In the genomic region with DNA sequence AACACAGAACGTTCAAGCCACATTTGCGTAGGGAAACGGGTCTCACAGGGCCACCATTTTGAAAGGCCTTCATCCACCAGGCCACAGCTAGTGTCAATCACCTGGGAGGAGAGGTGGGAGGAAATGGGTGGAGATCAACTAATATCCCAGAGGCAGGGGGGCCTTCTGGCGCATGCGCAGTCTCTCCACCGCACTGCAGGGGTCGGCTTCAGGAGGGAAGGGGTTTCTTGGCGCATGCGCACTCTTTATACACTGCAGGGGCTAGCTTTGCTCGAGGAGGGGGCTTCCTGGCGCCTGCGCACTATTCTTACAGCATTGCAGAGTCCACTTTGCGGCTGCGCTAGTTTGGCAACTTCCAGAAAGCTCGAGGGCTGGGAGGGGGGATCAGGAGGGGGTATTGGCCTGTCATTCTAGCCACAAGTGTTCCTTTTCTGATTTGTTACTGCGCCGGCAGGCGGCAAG, we compare ENCODE assay signal across 31 cellular contexts.
DNase-seq lines count a peak whose midpoint lies in the region; TF ChIP-seq lines count a peak whose summit lies in the region.
"Had no signal": no experiment of that assay in that cellular context is flagged by ENCODE, and none has a peak within 500 bp of the region (broad histone marks: within the 10 kb centered on the region; RNA-seq: fewer than 3 reads in every experiment).

No MANE protein-coding gene starts in this region.

- H3K9ac ChIP-seq in HUES6 (ENCODE audit: low read length): no peak overlapping the region

- H3K27ac Mint-ChIP-seq in brain (peak overlapping the region in 3 of 5 experiments; percentile 85 to 92 (median 85)), progenitor cell of endocrine pancreas (no peak overlapping the region)
- H3K27ac Mint-ChIP-seq: activated CD4-positive, alpha-beta memory T cell treated with anti-CD3 and anti-CD28 coated beads, Interleukin-2, amount 10 ng/mL, durations not matched to agents 7 days and 5 days; activated T-helper 1 cell treated with anti-CD3 and anti-CD28 coated beads, Interleukin-12 subunit alpha, Interleukin-12 subunit beta, Interleukin-2, Interleukin-4 antibody, amounts not matched to agents 30 ng/mL and 10 ng/mL and 1 ng/mL, durations not matched to agents 14 hours and 24 hours and 36 hours; stimulated activated memory B cell treated with anti-CD40 and anti-IgM and Interleukin-4, amounts not matched to agents 10 μg/mL and 1 μg/mL and 100 μg/mL, for 72 hours; T-helper 17 cell had no signal

- H3K27ac ChIP-seq in HUES6 (ENCODE audit: low read depth, low read length) (no peak overlapping the region), SJCRH30 (no peak overlapping the region)
- H3K27ac ChIP-seq: adrenal gland, body of pancreas, gastrocnemius medialis, upper lobe of right lung had no signal

- H3K4me3 Mint-ChIP-seq in brain: peak overlapping the region in 2 of 5 experiments; percentile 39 to 54
- peak overlapping the region; percentile 49 for H3K4me3 Mint-ChIP-seq in progenitor cell of endocrine pancreas (ENCODE audit: low read depth)
- H3K4me3 Mint-ChIP-seq: activated CD4-positive, alpha-beta memory T cell treated with anti-CD3 and anti-CD28 coated beads, Interleukin-2, amount 10 ng/mL, durations not matched to agents 7 days and 5 days; activated T-helper 1 cell treated with anti-CD3 and anti-CD28 coated beads, Interleukin-12 subunit alpha, Interleukin-12 subunit beta, Interleukin-2, Interleukin-4 antibody, amounts not matched to agents 30 ng/mL and 10 ng/mL and 1 ng/mL, durations not matched to agents 14 hours and 24 hours and 36 hours; CD8-positive, alpha-beta memory T cell; naive B cell; stimulated activated memory B cell treated with anti-CD40 and anti-IgM and Interleukin-4, amounts not matched to agents 10 μg/mL and 1 μg/mL and 100 μg/mL, for 72 hours; T-helper 17 cell had no signal

- H3K27me3 ChIP-seq in HUES6 (ENCODE audit: control insufficient read depth, insufficient read depth, low read length): peaks cover 3% of the 10 kb centered on the region; the same call in 1 of the 2 replicates
- no peaks in the 10 kb centered on the region; the same call in 1 of the 2 replicates for H3K27me3 ChIP-seq in SJCRH30
- H3K27me3 ChIP-seq: BE2C, body of pancreas, gastrocnemius medialis, upper lobe of right lung had no signal

- H3K9me3 Mint-ChIP-seq in brain (peaks cover 0 to 19% (median 3%) of the 10 kb centered on the region in 5 experiments), progenitor cell of endocrine pancreas (ENCODE audit: low read depth) (no peaks in the 10 kb centered on the region)
- H3K9me3 Mint-ChIP-seq: stimulated activated memory B cell treated with anti-CD40 and anti-IgM and Interleukin-4, amounts not matched to agents 10 μg/mL and 1 μg/mL and 100 μg/mL, for 72 hours had no signal

- H3K36me3 Mint-ChIP-seq in brain (no peaks in the 10 kb centered on the region), progenitor cell of endocrine pancreas (ENCODE audit: insufficient read depth) (no peaks in the 10 kb centered on the region)
- H3K36me3 Mint-ChIP-seq: CD8-positive, alpha-beta memory T cell; naive B cell; stimulated activated memory B cell treated with anti-CD40 and anti-IgM and Interleukin-4, amounts not matched to agents 10 μg/mL and 1 μg/mL and 100 μg/mL, for 72 hours had no signal

- TF ChIP-seq CTCF in brain (conservative IDR thresholded peaks at IDR 0.05) (no peak), progenitor cell of endocrine pancreas (IDR thresholded peaks at IDR 0.05; ENCODE audit: unreplicated experiment) (no peak)

- no peaks in the 10 kb centered on the region for H3K36me3 ChIP-seq in HUES6 (ENCODE audit: control insufficient read depth, insufficient read depth, low read length)
- no peaks in the 10 kb centered on the region for H3K36me3 ChIP-seq in SJCRH30
- H3K36me3 ChIP-seq: adrenal gland, BE2C, gastrocnemius medialis, upper lobe of right lung had no signal

- peak; percentile 62 for DNase-seq in iPS-NIHi11 (ENCODE audit: low spot score)
- peak; percentile 60 for DNase-seq in progenitor cell of endocrine pancreas (ENCODE audit: low spot score, unreplicated experiment)
- DNase-seq in hepatic stellate cell (ENCODE audit: low spot score): no peak
- no peak for DNase-seq in anterior cingulate cortex (lab: John Stamatoyannopoulos, UW)
- DNase-seq in SJCRH30: no peak
- no peak for DNase-seq in SHP77 (lab: John Stamatoyannopoulos, UW)
- DNase-seq: activated CD4-positive, alpha-beta memory T cell treated with anti-CD3 and anti-CD28 coated beads, Interleukin-2, amount 10 ng/mL, durations not matched to agents 7 days and 5 days; activated CD8-positive, alpha-beta memory T cell treated with anti-CD3 and anti-CD28 coated beads, Interleukin-2, amount 50 U/mL, for 4 hours; activated naive CD4-positive, alpha-beta T cell treated with Interleukin-2 at 50 U/mL for 16 hours; adrenal gland; BE2C; body of pancreas; CD8-positive, alpha-beta memory T cell; cerebellar nuclear complex; dermis blood vessel endothelial cell; gastrocnemius medialis; KG1; midbrain; naive B cell; NCI-H1092 treated with DMSO at 0.1 percent for 48 hours; NCI-H187; NCI-H2171 treated with DMSO at 0.1 percent for 48 hours; NCI-H524 treated with DMSO at 0.1 percent for 48 hours; NK-92 treated with Interleukin-12 subunit alpha and Interleukin-12 subunit beta, amount 100 ng/mL, for 24 hours; PC-3; T-helper 17 cell; upper lobe of right lung had no signal

- H3K4me1 ChIP-seq in HUES6 (ENCODE audit: control insufficient read depth, insufficient read depth, low read length): peaks cover 8% of the 10 kb centered on the region
- H3K4me1 ChIP-seq in SJCRH30: peaks cover 10% of the 10 kb centered on the region
- H3K4me1 ChIP-seq: adrenal gland, BE2C, body of pancreas, gastrocnemius medialis, upper lobe of right lung had no signal

- peaks cover 55% of the 10 kb centered on the region for H3K4me1 Mint-ChIP-seq in brain
- peaks cover 9% of the 10 kb centered on the region for H3K4me1 Mint-ChIP-seq in progenitor cell of endocrine pancreas (ENCODE audit: low read depth)
- H3K4me1 Mint-ChIP-seq: activated CD4-positive, alpha-beta memory T cell treated with anti-CD3 and anti-CD28 coated beads, Interleukin-2, amount 10 ng/mL, durations not matched to agents 7 days and 5 days; CD8-positive, alpha-beta memory T cell; naive B cell; stimulated activated memory B cell treated with anti-CD40 and anti-IgM and Interleukin-4, amounts not matched to agents 10 μg/mL and 1 μg/mL and 100 μg/mL, for 72 hours; T-helper 17 cell had no signal

- peaks cover 10% of the 10 kb centered on the region; the same call in 1 of the 2 replicates for H3K9me3 ChIP-seq in HUES6 (ENCODE audit: control insufficient read depth, insufficient read depth, low read depth, low read length)
- H3K9me3 ChIP-seq in SJCRH30 (replicated peaks): no peaks in the 10 kb centered on the region
- H3K9me3 ChIP-seq: adrenal gland, BE2C, body of pancreas, gastrocnemius medialis, upper lobe of right lung had no signal

- H3K27me3 Mint-ChIP-seq in brain (peaks cover 2% of the 10 kb centered on the region), progenitor cell of endocrine pancreas (no peaks in the 10 kb centered on the region)
- H3K27me3 Mint-ChIP-seq: activated CD4-positive, alpha-beta memory T cell treated with anti-CD3 and anti-CD28 coated beads, Interleukin-2, amount 10 ng/mL, durations not matched to agents 7 days and 5 days; stimulated activated memory B cell treated with anti-CD40 and anti-IgM and Interleukin-4, amounts not matched to agents 10 μg/mL and 1 μg/mL and 100 μg/mL, for 72 hours; T-helper 17 cell had no signal

- H3K4me3 ChIP-seq in HUES6 (ENCODE audit: low read depth, low read length) (peak overlapping the region; percentile 31), SJCRH30 (no peak overlapping the region)
- H3K4me3 ChIP-seq: adrenal gland, body of pancreas, gastrocnemius medialis, upper lobe of right lung had no signal

Comparison
In these comparisons a context has a peak if more than half of its experiments do, and no peak if none do; other contexts are left out.
1. DNase-seq: peak in iPS-NIHi11 (single experiment) and progenitor cell of endocrine pancreas (single experiment); none in hepatic stellate cell (single experiment), anterior cingulate cortex (0 of 58), SJCRH30 (0 of 2) and SHP77 (0 of 2).